ENCODE assay signal across 22 cellular contexts in the genomic region with DNA sequence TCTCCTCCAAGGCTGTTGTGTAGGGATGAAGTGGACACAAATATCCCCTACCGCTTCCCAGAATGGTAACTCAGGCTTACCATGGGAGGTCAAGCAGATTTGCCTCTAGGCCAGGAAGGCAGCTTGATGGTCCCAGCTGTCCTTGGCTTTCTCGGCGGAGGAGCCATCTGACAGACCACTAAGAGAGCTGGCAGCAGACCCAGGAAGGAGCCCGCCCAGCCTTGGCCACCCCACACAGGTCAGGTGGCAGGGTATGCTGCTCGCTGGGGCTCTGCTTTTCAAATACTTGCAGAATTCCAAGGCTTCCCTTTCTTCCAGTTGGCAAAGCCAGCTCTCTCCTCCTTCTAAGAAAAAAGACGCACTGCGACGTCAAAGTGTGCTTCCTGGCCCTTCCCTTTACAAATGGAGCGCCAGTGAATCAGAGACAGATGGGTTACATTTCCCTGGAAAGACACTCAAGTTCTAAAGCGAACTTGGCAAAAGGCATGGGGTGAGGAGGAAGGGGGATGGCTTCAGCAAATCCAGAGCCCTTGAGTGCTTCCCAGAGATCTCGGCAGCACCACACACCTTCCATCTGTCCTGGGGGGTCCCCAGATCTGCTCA.
DNase-seq lines count a peak whose midpoint lies in the region; ATAC-seq and TF ChIP-seq lines count a peak whose summit lies in the region.
"Had no signal": no experiment of that assay in that cellular context is flagged by ENCODE, and none has a peak within 500 bp of the region (broad histone marks: within the 10 kb centered on the region; RNA-seq: fewer than 3 reads in every experiment).

No MANE protein-coding gene starts in this region.

- TF ChIP-seq POLR2A in spleen (IDR thresholded peaks at IDR 0.05), result no peak

- H3K4me3 ChIP-seq in spleen, result no peak overlapping the region
- H3K4me3 ChIP-seq: A549, GM12878, PC-9, SK-N-MC had no signal

- H3K27ac Mint-ChIP-seq in endothelial cell (ENCODE audit: unreplicated experiment), result no peak overlapping the region
- H3K27ac Mint-ChIP-seq: CD4-positive, CD25-positive, alpha-beta regulatory T cell had no signal

- H3K9me3 Mint-ChIP-seq in endothelial cell (ENCODE audit: unreplicated experiment), result no peaks in the 10 kb centered on the region

- DNase-seq in G401 (ENCODE audit: low spot score), result peak; percentile 98
- DNase-seq in cerebellar cortex (ENCODE audit: low spot score), result peak; percentile 97
- DNase-seq in medulla oblongata (ENCODE audit: extremely low spot score), result peak; percentile 64
- DNase-seq in spleen, result peak; percentile 64
- no peak for DNase-seq in endothelial cell (ENCODE audit: low spot score)
- no peak for DNase-seq in SK-N-DZ (ENCODE audit: low spot score)
- no peak for DNase-seq in NCI-H526 treated with DMSO at 0.1 percent for 48 hours (lab: John Stamatoyannopoulos, UW)
- DNase-seq: BE2C; CD4-positive, CD25-positive, alpha-beta regulatory T cell; DMS79; HCEC 1CT; KG1; NCI-H1105; NCI-H2029; NCI-H2171; PC-9; RPMI8226; SHP77 had no signal

- intact Hi-C loops in spleen (cut with DNase I; ENCODE audit: low total_unique reads), result no loop called here

- no peak for ATAC-seq in HG02763 (IDR thresholded peaks at IDR 0.05; ENCODE audit: unreplicated experiment)
- ATAC-seq: A549, GM12878 had no signal

- H3K4me3 Mint-ChIP-seq in endothelial cell (ENCODE audit: unreplicated experiment), result no peak overlapping the region
- H3K4me3 Mint-ChIP-seq: CD4-positive, CD25-positive, alpha-beta regulatory T cell had no signal

- H3K4me1 ChIP-seq in spleen, result no peaks in the 10 kb centered on the region
- H3K4me1 ChIP-seq: A549, BE2C had no signal

- no peaks in the 10 kb centered on the region for H3K36me3 Mint-ChIP-seq in endothelial cell (ENCODE audit: low read depth, unreplicated experiment)
- H3K36me3 Mint-ChIP-seq: CD4-positive, CD25-positive, alpha-beta regulatory T cell had no signal

- H3K36me3 ChIP-seq in spleen, result no peaks in the 10 kb centered on the region
- H3K36me3 ChIP-seq: BE2C had no signal

- H3K9me3 ChIP-seq in spleen, result no peaks in the 10 kb centered on the region
- H3K9me3 ChIP-seq: A549, BE2C had no signal

- H3K27me3 ChIP-seq in spleen (replicated peaks in 1 of 7), result peaks cover 0 to 5% (median 0%) of the 10 kb centered on the region in 7 donors
- H3K27me3 ChIP-seq: BE2C had no signal

- in situ Hi-C loops in G401 (cut with HindIII; ENCODE audit: low sequenced_read_pairs), result no loop called here

- TF ChIP-seq CTCF in spleen (IDR thresholded peaks at IDR 0.05 in 8 of 11, conservative IDR thresholded peaks at IDR 0.05 in 3 of 11) (no peak), endothelial cell (IDR thresholded peaks at IDR 0.05; ENCODE audit: unreplicated experiment) (no peak)

- H3K27ac ChIP-seq in spleen, result no peak overlapping the region
- H3K27ac ChIP-seq: A549, PC-9, SK-N-MC had no signal

- H3K4me1 Mint-ChIP-seq in endothelial cell (ENCODE audit: unreplicated experiment), result no peaks in the 10 kb centered on the region
- H3K4me1 Mint-ChIP-seq: CD4-positive, CD25-positive, alpha-beta regulatory T cell had no signal

- 74 to 87% (median 81%) methylated on average over 11 of the region's 11 CpGs for WGBS in spleen, 5 donors

- H3K27me3 Mint-ChIP-seq in endothelial cell (ENCODE audit: unreplicated experiment), result peaks cover 1% of the 10 kb centered on the region
- H3K27me3 Mint-ChIP-seq: CD4-positive, CD25-positive, alpha-beta regulatory T cell had no signal

Comparison
In these comparisons a context has a peak if more than half of its experiments do, and no peak if none do; other contexts are left out.
1. DNase-seq: peak in G401 (single experiment), cerebellar cortex (single experiment), medulla oblongata (single experiment) and spleen (single experiment); none in endothelial cell (single experiment), SK-N-DZ (single experiment) and NCI-H526 treated with DMSO at 0.1 percent for 48 hours (single experiment).